In genomic region chr5:30539004-30539634, GRCh38 we compare ENCODE assay signal across 17 cellular contexts.
DNase-seq lines count a peak whose midpoint lies in the region; ATAC-seq, FAIRE-seq and TF ChIP-seq lines count a peak whose summit lies in the region.
"Had no signal": no experiment of that assay in that cellular context is flagged by ENCODE, and none has a peak within 500 bp of the region (broad histone marks: within the 10 kb centered on the region; RNA-seq: fewer than 3 reads in every experiment).

No MANE protein-coding gene starts in this region.

- H3K4me1 ChIP-seq in RWPE2 (ENCODE audit: insufficient read depth, poor library complexity, severe bottlenecking) = no peaks in the 10 kb centered on the region
- no peaks in the 10 kb centered on the region for H3K4me1 ChIP-seq in left lung
- H3K4me1 ChIP-seq: esophagus muscularis mucosa, suprapubic skin had no signal

- FAIRE-seq in urothelium cell line (lab: Jason Lieb, UNC) = peak; percentile 20
- FAIRE-seq: GM18507, keratinocyte had no signal

- DNase-seq in RWPE2 (ENCODE audit: low spot score) (no peak), fibroblast of the conjunctiva (ENCODE audit: low read depth) (peak; percentile 22), left lung (peak; percentile 67 to 78), urothelium cell line (ENCODE audit: low spot score) (peak; percentile 69), HCEC 1CT (no peak), amniotic stem cell (lab: John Stamatoyannopoulos, UW) (no peak)
- DNase-seq: activated CD8-positive, alpha-beta T cell treated with anti-CD3 and anti-CD28 coated beads for 36 hours; activated gamma-delta T cell; CD4-positive, alpha-beta T cell; cerebellar nuclear complex; NCI-H1092; NCI-H510A treated with DMSO at 0.1 percent for 48 hours had no signal

- no peak overlapping the region for H3K27ac ChIP-seq in RWPE2 (ENCODE audit: poor library complexity, severe bottlenecking)
- no peak overlapping the region for H3K27ac ChIP-seq in left lung
- H3K27ac ChIP-seq: esophagus muscularis mucosa, suprapubic skin had no signal

- no peaks in the 10 kb centered on the region for H3K9me3 ChIP-seq in RWPE2 (ENCODE audit: severe bottlenecking)
- H3K9me3 ChIP-seq in left lung = peaks cover 0 to 9% of the 10 kb centered on the region in 2 donors
- H3K9me3 ChIP-seq: suprapubic skin had no signal

- intact Hi-C loops in left lung (cut with DNase I) = no loop called here

- no peak for TF ChIP-seq CTCF in RWPE2 (IDR thresholded peaks at IDR 0.05; ENCODE audit: poor library complexity, severe bottlenecking)
- TF ChIP-seq CTCF in left lung (IDR thresholded peaks at IDR 0.05) = no peak

- H3K4me3 ChIP-seq in RWPE2 (ENCODE audit: severe bottlenecking) = no peak overlapping the region
- no peak overlapping the region for H3K4me3 ChIP-seq in left lung
- H3K4me3 ChIP-seq: esophagus muscularis mucosa, suprapubic skin had no signal

- H3K27me3 ChIP-seq in RWPE2 (ENCODE audit: insufficient read depth, poor library complexity, severe bottlenecking) (peaks cover 13% of the 10 kb centered on the region), left lung (no peaks in the 10 kb centered on the region)
- H3K27me3 ChIP-seq: esophagus muscularis mucosa, suprapubic skin had no signal

- H3K36me3 ChIP-seq in RWPE2 (ENCODE audit: low read depth) = no peaks in the 10 kb centered on the region
- no peaks in the 10 kb centered on the region for H3K36me3 ChIP-seq in left lung
- H3K36me3 ChIP-seq: esophagus muscularis mucosa, suprapubic skin had no signal

- ATAC-seq in RWPE2 (ENCODE audit: low read depth) (peak; percentile 36; the same call in 1 of the 3 replicates), left lung (peak; percentile 98), GM21423 (IDR thresholded peaks at IDR 0.05; ENCODE audit: unreplicated experiment) (no peak)
- ATAC-seq: activated CD8-positive, alpha-beta T cell treated with anti-CD3 and anti-CD28 coated beads for 36 hours had no signal

Comparison
In these comparisons a context has a peak if more than half of its experiments do, and no peak if none do; other contexts are left out.
1. DNase-seq: peak in fibroblast of the conjunctiva (single experiment), left lung (2 of 2) and urothelium cell line (single experiment); none in RWPE2 (single experiment), HCEC 1CT (single experiment) and amniotic stem cell (single experiment).